Comparison of ENCODE assay signal across 1 cellular context in genomic region chr22:31089101-31090100, GRCh38.
TF ChIP-seq lines count a peak whose summit lies in the region.

No MANE protein-coding gene starts in this region.

TF ChIP-seq in HepG2, 621 proteins besides CTCF, POLR2A, EP300 and RAD21 (continues in another document):
- no peak for TF ChIP-seq JARID2 (CRISPR knock-in tag; IDR thresholded peaks at IDR 0.05; ENCODE audit: insufficient replicate concordance)
- TF ChIP-seq ZNF350 (CRISPR knock-in tag; IDR thresholded peaks at IDR 0.05; ENCODE audit: borderline replicate concordance, low read depth): 0 out of 2 replicates have a peak, but pooled peaks have one; percentile 27
- no peak for TF ChIP-seq JUNB (CRISPR knock-in tag; IDR thresholded peaks at IDR 0.05; ENCODE audit: borderline replicate concordance)
- peak; percentile 69 for TF ChIP-seq SMC3 (IDR thresholded peaks at IDR 0.05; ENCODE audit: low read length)
- no peak for TF ChIP-seq MZF1 (CRISPR knock-in tag; IDR thresholded peaks at IDR 0.05; ENCODE audit: borderline replicate concordance)
- peak; percentile 83 for TF ChIP-seq STAG1 (CRISPR knock-in tag; IDR thresholded peaks at IDR 0.05)
- peak; percentile 49; the same call in 1 of the 2 replicates for TF ChIP-seq ZFX (CRISPR knock-in tag; IDR thresholded peaks at IDR 0.05; ENCODE audit: low read depth)
- TF ChIP-seq NCOA1 (CRISPR knock-in tag; IDR thresholded peaks at IDR 0.05): no peak
- no peak for TF ChIP-seq NFE2L1 (CRISPR knock-in tag; IDR thresholded peaks at IDR 0.05; ENCODE audit: borderline replicate concordance)
- TF ChIP-seq ERF (CRISPR knock-in tag; IDR thresholded peaks at IDR 0.05): no peak
- no peak for TF ChIP-seq ZNF225 (CRISPR knock-in tag; IDR thresholded peaks at IDR 0.05)
- no peak for TF ChIP-seq FLYWCH1 (CRISPR knock-in tag; IDR thresholded peaks at IDR 0.05)
- TF ChIP-seq HBP1 (CRISPR knock-in tag; IDR thresholded peaks at IDR 0.05; ENCODE audit: low read depth): no peak
- no peak for TF ChIP-seq ZIK1 (CRISPR knock-in tag; IDR thresholded peaks at IDR 0.05; ENCODE audit: borderline replicate concordance, low read depth)
- no peak for TF ChIP-seq FOXA1 (IDR thresholded peaks at IDR 0.05)
- TF ChIP-seq FOXA1 (CRISPR knock-in tag; IDR thresholded peaks at IDR 0.05): no peak
- no peak for TF ChIP-seq ZNF747 (CRISPR knock-in tag; IDR thresholded peaks at IDR 0.05; ENCODE audit: borderline replicate concordance)
- peak; percentile 30; the same call in 1 of the 2 replicates for TF ChIP-seq SALL1 (CRISPR knock-in tag; IDR thresholded peaks at IDR 0.05)
- no peak for TF ChIP-seq ZSCAN31 (CRISPR knock-in tag; IDR thresholded peaks at IDR 0.05; ENCODE audit: low read depth)
- peak; percentile 56 for TF ChIP-seq ZFP91 (CRISPR knock-in tag; IDR thresholded peaks at IDR 0.05; ENCODE audit: borderline replicate concordance)
- no peak for TF ChIP-seq HIVEP1 (CRISPR knock-in tag; IDR thresholded peaks at IDR 0.05)
- TF ChIP-seq ZBTB20 (CRISPR knock-in tag; IDR thresholded peaks at IDR 0.05; ENCODE audit: borderline replicate concordance, low read depth): no peak
- no peak for TF ChIP-seq SMAD1 (CRISPR knock-in tag; IDR thresholded peaks at IDR 0.05; ENCODE audit: borderline replicate concordance, low read depth)
- TF ChIP-seq RCOR2 (CRISPR knock-in tag; IDR thresholded peaks at IDR 0.05): no peak
- no peak for TF ChIP-seq FOXK2 (IDR thresholded peaks at IDR 0.05)
- no peak for TF ChIP-seq DMTF1 (CRISPR knock-in tag; IDR thresholded peaks at IDR 0.05)
- TF ChIP-seq HMGA1 (CRISPR knock-in tag; conservative IDR thresholded peaks at IDR 0.05): no peak
- TF ChIP-seq HNRNPH1 (optimal IDR thresholded peaks at IDR 0.05; ENCODE audit: low read depth, low read length): no peak
- TF ChIP-seq BRCA1 (CRISPR knock-in tag; IDR thresholded peaks at IDR 0.05): no peak
- peak; percentile 6; the same call in 1 of the 2 replicates for TF ChIP-seq GABPB1 (CRISPR knock-in tag; IDR thresholded peaks at IDR 0.05)
- TF ChIP-seq FIP1L1 (IDR thresholded peaks at IDR 0.05; ENCODE audit: borderline replicate concordance, insufficient read depth, low read depth, low read length): no peak
- no peak for TF ChIP-seq PLSCR1 (CRISPR knock-in tag; IDR thresholded peaks at IDR 0.05; ENCODE audit: borderline replicate concordance)
- TF ChIP-seq HMG20A (CRISPR knock-in tag; IDR thresholded peaks at IDR 0.05; ENCODE audit: borderline replicate concordance): no peak
- TF ChIP-seq KIAA2018 (CRISPR knock-in tag; IDR thresholded peaks at IDR 0.05; ENCODE audit: borderline replicate concordance): no peak
- TF ChIP-seq TERF1 (CRISPR knock-in tag; IDR thresholded peaks at IDR 0.05): no peak
- no peak for TF ChIP-seq RAD51 (IDR thresholded peaks at IDR 0.05; ENCODE audit: borderline replicate concordance)
- TF ChIP-seq SRSF9 (IDR thresholded peaks at IDR 0.05; ENCODE audit: borderline replicate concordance, insufficient read depth, low read depth, low read length, poor library complexity, severe bottlenecking): no peak
- TF ChIP-seq TFDP1 (CRISPR knock-in tag; IDR thresholded peaks at IDR 0.05; ENCODE audit: borderline replicate concordance): no peak
- peak; percentile 35 for TF ChIP-seq XRCC5 (optimal IDR thresholded peaks at IDR 0.05; ENCODE audit: low read length)
- no peak for TF ChIP-seq KLF15 (CRISPR knock-in tag; IDR thresholded peaks at IDR 0.05; ENCODE audit: borderline replicate concordance)
- TF ChIP-seq HNRNPL (IDR thresholded peaks at IDR 0.05; ENCODE audit: low read depth, low read length): 0 out of 2 replicates have a peak, but pooled peaks have one; percentile 34
- no peak for TF ChIP-seq ZNF276 (CRISPR knock-in tag; IDR thresholded peaks at IDR 0.05; ENCODE audit: low read depth)
- TF ChIP-seq SNAI1 (CRISPR knock-in tag; IDR thresholded peaks at IDR 0.05; ENCODE audit: borderline replicate concordance): no peak
- TF ChIP-seq SAP130 (CRISPR knock-in tag; IDR thresholded peaks at IDR 0.05; ENCODE audit: low read depth): no peak
- TF ChIP-seq THAP7 (CRISPR knock-in tag; IDR thresholded peaks at IDR 0.05): no peak
- no peak for TF ChIP-seq SP140L (CRISPR knock-in tag; IDR thresholded peaks at IDR 0.05; ENCODE audit: borderline replicate concordance)
- TF ChIP-seq ZNF33B (CRISPR knock-in tag; IDR thresholded peaks at IDR 0.05): no peak
- TF ChIP-seq RXRA (CRISPR knock-in tag; IDR thresholded peaks at IDR 0.05): peak; percentile 94
- no peak for TF ChIP-seq MIER2 (CRISPR knock-in tag; IDR thresholded peaks at IDR 0.05)
